ENCODE assay signal across 17 cellular contexts in genomic region chr12:67512061-67512460, GRCh38.
"Had no signal": no experiment of that assay in that cellular context is flagged by ENCODE, and none has a peak within 500 bp of the region (broad histone marks: within the 10 kb centered on the region; RNA-seq: fewer than 3 reads in every experiment).

No MANE protein-coding gene starts in this region.

- H3K36me3 Mint-ChIP-seq: activated naive CD4-positive, alpha-beta T cell treated with anti-CD3 and anti-CD28 coated beads, Interleukin-2, amount 50 U/mL, for 72 hours had no signal

- H3K27me3 ChIP-seq: heart right ventricle, pancreas, stomach, vagina had no signal

- ATAC-seq: activated naive CD4-positive, alpha-beta T cell treated with anti-CD3 and anti-CD28 coated beads, Interleukin-2, amount 50 U/mL, for 72 hours; activated T-cell treated with anti-CD3 and anti-CD28 coated beads, Interleukin-2, amount 50 U/mL, for 4 hours; heart right ventricle; pancreas had no signal

- DNase-seq: activated CD4-positive, alpha-beta T cell treated with anti-CD3 and anti-CD28 coated beads, Interleukin-2, amount 50 U/mL, for 4 hours; activated CD4-positive, CD25-positive, alpha-beta regulatory T cell treated with anti-CD3 and anti-CD28 coated beads, Interleukin-2, amount 50 U/mL, for 72 hours; activated effector memory CD4-positive, alpha-beta T cell treated with anti-CD3 and anti-CD28 coated beads, Interleukin-2, amount 50 U/mL, for 16 hours; activated T-cell treated with anti-CD3 and anti-CD28 coated beads, Interleukin-2, amount 50 U/mL, for 4 hours; amygdala; esophagus squamous epithelium; foreskin melanocyte; heart right ventricle; pancreas; retina; stimulated activated CD4-positive, alpha-beta T cell treated with anti-CD3 and anti-CD28 coated beads, Interleukin-4, amount 100 ng/mL, for 4 hours; stomach had no signal

- H3K27ac ChIP-seq: esophagus squamous epithelium, heart right ventricle, pancreas, skin epidermis, stomach, vagina had no signal

- FAIRE-seq: colon, pancreas had no signal

- H3K4me3 ChIP-seq: esophagus squamous epithelium, heart right ventricle, pancreas, skin epidermis, stomach, vagina had no signal

- H3K9me3 ChIP-seq: esophagus squamous epithelium, heart right ventricle, pancreas, stomach, vagina had no signal

- H3K4me3 Mint-ChIP-seq: activated T-cell treated with anti-CD3 and anti-CD28 coated beads, Interleukin-2, amount 50 U/mL, for 4 hours; neural crest cell had no signal

- H3K27ac Mint-ChIP-seq: activated naive CD4-positive, alpha-beta T cell treated with anti-CD3 and anti-CD28 coated beads, Interleukin-2, amount 50 U/mL, for 72 hours had no signal

- H3K9me3 Mint-ChIP-seq: activated T-cell treated with anti-CD3 and anti-CD28 coated beads, Interleukin-2, amount 50 U/mL, for 4 hours; neural crest cell had no signal

- H3K36me3 ChIP-seq: esophagus squamous epithelium, heart right ventricle, pancreas, stomach, vagina had no signal
